ENCODE assay signal across 17 cellular contexts in genomic region chr9:4583001-4583400, GRCh38.
DNase-seq lines count a peak whose midpoint lies in the region; ATAC-seq and TF ChIP-seq lines count a peak whose summit lies in the region.
"Had no signal": no experiment of that assay in that cellular context is flagged by ENCODE, and none has a peak within 500 bp of the region (broad histone marks: within the 10 kb centered on the region; RNA-seq: fewer than 3 reads in every experiment).

No MANE protein-coding gene starts in this region.

- peaks cover 0 to 85% (median 33%) of the 10 kb centered on the region in 4 donors for H3K4me1 ChIP-seq in right lobe of liver
- H3K4me1 ChIP-seq in skeletal muscle tissue (ENCODE audit: control insufficient read depth in 3 of 3, insufficient read depth in 3 of 3, low read length in 3 of 3): peaks cover 7 to 26% (median 23%) of the 10 kb centered on the region in 3 donors
- no peaks in the 10 kb centered on the region for H3K4me1 ChIP-seq in mammary epithelial cell (ENCODE audit: insufficient read depth, low read length)

- BruUV-seq in mammary epithelial cell (replicated peaks; lab: Mats Ljungman, UMichigan): no TSS peak

- dilution Hi-C loops in mammary epithelial cell (cut with HindIII; ENCODE audit: low sequenced_read_pairs): loop anchor here (5.0 kb wide), 1 partner anchor 39 kb away; no protein-coding TSS in a partner anchor

- H3K4me3 ChIP-seq in right lobe of liver (no peak overlapping the region), skeletal muscle tissue (ENCODE audit: low read length in 3 of 3) (peak overlapping the region in 2 of 3 donors; percentile 51 to 61), mammary epithelial cell (replicated peaks in 1 of 3; ENCODE audit: insufficient read depth in 1 of 3, low read depth in 2 of 3, low read length in 3 of 3) (no peak overlapping the region)
- H3K4me3 ChIP-seq: PC-9, SK-N-MC had no signal

- in situ Hi-C loops in mammary epithelial cell (cut with MboI; ENCODE audit: low sequenced_read_pairs in 2 of 2): no loop called here

- no peak overlapping the region for H2AFZ ChIP-seq in mammary epithelial cell (ENCODE audit: low read depth, low read length)
- H2AFZ ChIP-seq: PC-9 had no signal

- H3K4me2 ChIP-seq in mammary epithelial cell (ENCODE audit: insufficient read depth, low read depth, low read length): no peak overlapping the region
- H3K4me2 ChIP-seq: PC-9 had no signal

- CTCF ChIA-PET in mammary epithelial cell (lab: Charles Lee; ENCODE audit: low non-redundant PET): no interaction called here

- peak overlapping the region in 1 of 3 donors; percentile 24 for H3K9ac ChIP-seq in skeletal muscle tissue (ENCODE audit: low read depth in 1 of 3, low read length in 3 of 3)
- no peak overlapping the region for H3K9ac ChIP-seq in mammary epithelial cell (ENCODE audit: insufficient read depth, low read length)

- intact Hi-C loops in right lobe of liver (cut with DNase I): no loop called here
- intact Hi-C loops in mammary epithelial cell (cut with micrococcal nuclease): no loop called here

- no peaks in the 10 kb centered on the region for H3K9me3 ChIP-seq in right lobe of liver
- H3K9me3 ChIP-seq in skeletal muscle tissue (ENCODE audit: control insufficient read depth in 3 of 3, low read length in 3 of 3): no peaks in the 10 kb centered on the region
- no peaks in the 10 kb centered on the region for H3K9me3 ChIP-seq in mammary epithelial cell (replicated peaks; ENCODE audit: insufficient read depth, low read length)

- H3K27me3 ChIP-seq in right lobe of liver (no peaks in the 10 kb centered on the region), skeletal muscle tissue (ENCODE audit: control insufficient read depth in 3 of 3, insufficient read depth in 3 of 3, low read length in 3 of 3) (no peaks in the 10 kb centered on the region), mammary epithelial cell (ENCODE audit: insufficient read depth, low read length) (no peaks in the 10 kb centered on the region)

- DNase-seq in NCI-H524 (lab: John Stamatoyannopoulos, UW) (peak; percentile 24 to 48), NCI-H524 treated with DMSO at 0.1 percent for 48 hours (lab: John Stamatoyannopoulos, UW) (no peak), DMS 273 treated with DMSO at 0.1 percent for 48 hours (lab: John Stamatoyannopoulos, UW) (peak; percentile 74), right lobe of liver (peak; percentile 30 to 57 (median 56)), NCI-H1092 (lab: John Stamatoyannopoulos, UW) (no peak), mammary epithelial cell (no peak)
- DNase-seq: DMS79, NCI-H1105 treated with DMSO at 0.1 percent for 48 hours, NCI-H226, NCI-H510A treated with DMSO at 0.1 percent for 48 hours, PC-9, RPMI8226, SHP77, T-cell had no signal

- no peaks in the 10 kb centered on the region for H3K79me2 ChIP-seq in mammary epithelial cell (ENCODE audit: insufficient read depth, low read length)

- 39% methylated on average over 7 of the region's 12 CpGs for WGBS in right lobe of liver (ENCODE audit: insufficient coverage, low coverage, low lambda C conversion rate, missing lambda C conversion rate)
- WGBS in mammary epithelial cell (ENCODE audit: low coverage, missing lambda C conversion rate): 69% methylated on average over 7 of the region's 12 CpGs

- no peak for TF ChIP-seq CTCF in right lobe of liver (IDR thresholded peaks at IDR 0.05)
- no peak for TF ChIP-seq CTCF in mammary epithelial cell (conservative IDR thresholded peaks at IDR 0.05 in 1 of 2, IDR thresholded peaks at IDR 0.05 in 1 of 2; ENCODE audit: extremely low read depth in 1 of 2, insufficient read depth in 1 of 2, low read depth in 1 of 2, low read length in 2 of 2)

- ATAC-seq in right lobe of liver: peak in 3 of 4 donors; percentile 14 to 35 (median 24)
- ATAC-seq: HCT116, T-cell had no signal

- H4K20me1 ChIP-seq in mammary epithelial cell (ENCODE audit: insufficient read depth, low read length): no peaks in the 10 kb centered on the region

- H3K27ac ChIP-seq in right lobe of liver (peak overlapping the region; percentile 72 to 97 (median 94)), skeletal muscle tissue (ENCODE audit: low read depth, low read length) (peak overlapping the region; percentile 26), mammary epithelial cell (ENCODE audit: insufficient read depth, low read depth, low read length) (no peak overlapping the region)
- H3K27ac ChIP-seq: PC-9, SK-N-MC had no signal

- peaks cover 0 to 13% (median 0%) of the 10 kb centered on the region in 4 donors for H3K36me3 ChIP-seq in right lobe of liver
- H3K36me3 ChIP-seq in skeletal muscle tissue (ENCODE audit: control insufficient read depth in 3 of 3, insufficient read depth in 3 of 3, low read length in 3 of 3): no peaks in the 10 kb centered on the region
- no peaks in the 10 kb centered on the region for H3K36me3 ChIP-seq in mammary epithelial cell (ENCODE audit: insufficient read depth, low read length)

- TF ChIP-seq POLR2A in right lobe of liver (IDR thresholded peaks at IDR 0.05): no peak

Comparison
In these comparisons a context has a peak if more than half of its experiments do, and no peak if none do; other contexts are left out.
1. DNase-seq: peak in NCI-H524 (2 of 2), DMS 273 treated with DMSO at 0.1 percent for 48 hours (single experiment) and right lobe of liver (3 of 3); none in NCI-H524 treated with DMSO at 0.1 percent for 48 hours (single experiment), NCI-H1092 (single experiment) and mammary epithelial cell (single experiment).
2. H3K4me3 ChIP-seq: peak in skeletal muscle tissue (2 of 3); none in right lobe of liver (0 of 3) and mammary epithelial cell (0 of 3).